In the genomic region with DNA sequence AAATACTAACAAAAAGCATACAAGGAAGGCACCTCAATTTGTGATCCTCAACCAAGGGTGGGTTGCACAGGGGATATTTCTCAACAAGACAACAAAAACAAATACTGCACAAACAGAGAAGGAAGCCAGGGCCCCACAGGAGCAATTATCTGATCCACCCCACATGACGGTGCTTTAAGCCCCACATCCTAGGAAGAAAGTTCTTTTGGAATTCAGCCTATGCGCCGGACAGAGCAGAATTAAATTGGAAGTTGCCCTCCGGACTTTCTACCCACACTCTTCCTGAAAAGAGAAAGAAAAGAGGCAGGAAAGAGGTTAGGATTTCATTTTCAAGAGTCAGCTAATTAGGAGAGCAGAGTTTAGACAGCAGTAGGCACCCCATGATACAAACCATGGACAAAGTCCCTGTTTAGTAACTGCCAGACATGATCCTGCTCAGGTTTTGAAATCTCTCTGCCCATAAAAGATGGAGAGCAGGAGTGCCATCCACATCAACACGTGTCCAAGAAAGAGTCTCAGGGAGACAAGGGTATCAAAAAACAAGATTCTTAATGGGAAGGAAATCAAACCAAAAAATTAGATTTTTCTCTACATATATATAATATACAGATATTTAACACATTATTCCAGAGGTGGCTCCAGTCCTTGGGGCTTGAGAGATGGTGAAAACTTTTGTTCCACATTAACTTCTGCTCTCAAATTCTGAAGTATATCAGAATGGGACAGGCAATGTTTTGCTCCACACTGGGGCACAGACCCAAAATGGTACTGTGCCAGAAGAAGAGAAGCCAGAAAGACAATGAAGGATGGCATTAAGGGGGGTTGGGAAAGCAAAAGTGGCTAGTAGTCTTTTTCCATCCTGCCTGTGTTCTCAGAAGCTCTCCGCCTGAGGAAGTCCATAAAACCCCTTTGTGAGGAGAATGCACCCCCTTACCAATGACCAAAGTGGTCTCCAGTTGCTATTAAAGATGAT, we compare ENCODE assay signal across 1 cellular context.
TF ChIP-seq lines count a peak whose summit lies in the region.

No MANE protein-coding gene starts in this region.

TF ChIP-seq in GM23338, 12 proteins besides CTCF, POLR2A, EP300 and RAD21 (continued from another document):
- TF ChIP-seq ZNF462 (CRISPR knock-in tag; IDR thresholded peaks at IDR 0.05) (no peak), CREB1 (CRISPR knock-in tag; IDR thresholded peaks at IDR 0.05; ENCODE audit: low read depth) (no peak), JUNB (IDR thresholded peaks at IDR 0.05; ENCODE audit: unreplicated experiment) (no peak), POLR2AphosphoS5 (IDR thresholded peaks at IDR 0.05; ENCODE audit: low read depth) (no peak), EZH2 (IDR thresholded peaks at IDR 0.05; ENCODE audit: low read depth, unreplicated experiment) (no peak), ZNF114 (CRISPR knock-in tag; IDR thresholded peaks at IDR 0.05) (no peak), NANOG (IDR thresholded peaks at IDR 0.05; ENCODE audit: borderline replicate concordance) (no peak), REST (IDR thresholded peaks at IDR 0.05; ENCODE audit: unreplicated experiment) (no peak), EZH2phosphoT487 (IDR thresholded peaks at IDR 0.05; ENCODE audit: unreplicated experiment) (no peak)
- TF ChIP-seq, protein P1, sequence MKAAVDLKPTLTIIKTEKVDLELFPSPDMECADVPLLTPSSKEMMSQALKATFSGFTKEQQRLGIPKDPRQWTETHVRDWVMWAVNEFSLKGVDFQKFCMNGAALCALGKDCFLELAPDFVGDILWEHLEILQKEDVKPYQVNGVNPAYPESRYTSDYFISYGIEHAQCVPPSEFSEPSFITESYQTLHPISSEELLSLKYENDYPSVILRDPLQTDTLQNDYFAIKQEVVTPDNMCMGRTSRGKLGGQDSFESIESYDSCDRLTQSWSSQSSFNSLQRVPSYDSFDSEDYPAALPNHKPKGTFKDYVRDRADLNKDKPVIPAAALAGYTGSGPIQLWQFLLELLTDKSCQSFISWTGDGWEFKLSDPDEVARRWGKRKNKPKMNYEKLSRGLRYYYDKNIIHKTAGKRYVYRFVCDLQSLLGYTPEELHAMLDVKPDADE (IDR thresholded peaks at IDR 0.05) = no peak
